15 cellular contexts compared by ENCODE assay signal in genomic region chr4:32032136-32032672, GRCh38.
"Had no signal": no experiment of that assay in that cellular context is flagged by ENCODE, and none has a peak within 500 bp of the region (broad histone marks: within the 10 kb centered on the region; RNA-seq: fewer than 3 reads in every experiment).

No MANE protein-coding gene starts in this region.

- DNase-seq: activated CD4-positive, alpha-beta T cell treated with anti-CD3 and anti-CD28 coated beads, Interleukin-2, amount 50 U/mL, for 48 hours; activated naive CD4-positive, alpha-beta T cell treated with anti-CD3 and anti-CD28 coated beads, Interleukin-2, amount 10 ng/mL, durations not matched to agents 7 days and 5 days; activated T-cell treated with anti-CD3 and anti-CD28 coated beads, Interleukin-2, amount 50 U/mL, for 1 hour; endodermal cell; left ventricle myocardium inferior; naive thymus-derived CD8-positive, alpha-beta T cell; tibial artery; WERI-Rb-1 had no signal

- H3K9ac ChIP-seq: parathyroid adenoma had no signal

- H3K4me1 ChIP-seq: ascending aorta, breast epithelium, left ventricle myocardium inferior, parathyroid adenoma, tibial artery had no signal

- H2AFZ ChIP-seq: hepatocyte, parathyroid adenoma had no signal

- H3K79me2 ChIP-seq: hepatocyte, parathyroid adenoma had no signal

- H3K27ac ChIP-seq: ascending aorta, breast epithelium, hepatocyte, left ventricle myocardium inferior, neutrophil, parathyroid adenoma, tibial artery, WERI-Rb-1 had no signal

- H3K4me2 ChIP-seq: hepatocyte had no signal

- H3K27me3 ChIP-seq: ascending aorta, breast epithelium, hepatocyte, neutrophil, tibial artery had no signal

- H3K9me3 ChIP-seq: ascending aorta, breast epithelium, left ventricle myocardium inferior, neutrophil, tibial artery had no signal

- H3K36me3 ChIP-seq: ascending aorta, breast epithelium, left ventricle myocardium inferior, neutrophil, tibial artery, WERI-Rb-1 had no signal

- H3K4me3 ChIP-seq: ascending aorta, breast epithelium, hepatocyte, left ventricle myocardium inferior, tibial artery had no signal

- FAIRE-seq: keratinocyte, urothelium cell line had no signal
